ENCODE assay signal across 11 cellular contexts in genomic region chr18:55997156-55997561, GRCh38.
DNase-seq lines count a peak whose midpoint lies in the region; ATAC-seq and TF ChIP-seq lines count a peak whose summit lies in the region.
"Had no signal": no experiment of that assay in that cellular context is flagged by ENCODE, and none has a peak within 500 bp of the region (broad histone marks: within the 10 kb centered on the region; RNA-seq: fewer than 3 reads in every experiment).

No MANE protein-coding gene starts in this region.

- H2AFZ ChIP-seq in OCI-LY3 (ENCODE audit: low read depth, low read length) = peak overlapping the region; percentile 26

- no peaks in the 10 kb centered on the region for H3K9me3 ChIP-seq in OCI-LY3 (ENCODE audit: insufficient read depth, low read length)

- no peaks in the 10 kb centered on the region for H3K27me3 Mint-ChIP-seq in endothelial cell (ENCODE audit: unreplicated experiment)

- H3K4me1 Mint-ChIP-seq in endothelial cell (ENCODE audit: unreplicated experiment) = peaks cover 7% of the 10 kb centered on the region
- H3K4me1 Mint-ChIP-seq: natural killer cell had no signal

- H3K4me3 ChIP-seq in OCI-LY3 (ENCODE audit: low read length) (peak overlapping the region; percentile 57), fibroblast of pulmonary artery (replicated peaks; ENCODE audit: low read depth, low read length) (no peak overlapping the region), skin epidermis (no peak overlapping the region)

- no peak overlapping the region for H3K27ac Mint-ChIP-seq in endothelial cell (ENCODE audit: unreplicated experiment)
- H3K27ac Mint-ChIP-seq: natural killer cell had no signal

- peaks cover 3% of the 10 kb centered on the region for H3K36me3 Mint-ChIP-seq in endothelial cell (ENCODE audit: low read depth, unreplicated experiment)
- H3K36me3 Mint-ChIP-seq: natural killer cell had no signal

- peak; percentile 31 for TF ChIP-seq CTCF in OCI-LY3 (IDR thresholded peaks at IDR 0.05; ENCODE audit: low read depth, low read length)
- peak; percentile 9 for TF ChIP-seq CTCF in fibroblast of pulmonary artery (IDR thresholded peaks at IDR 0.05; ENCODE audit: low read length, missing control alignments)
- no peak for TF ChIP-seq CTCF in endothelial cell (IDR thresholded peaks at IDR 0.05; ENCODE audit: unreplicated experiment)

- no peaks in the 10 kb centered on the region for H3K36me3 ChIP-seq in OCI-LY3 (replicated peaks; ENCODE audit: low read depth, low read length)

- no peaks in the 10 kb centered on the region for H3K79me2 ChIP-seq in OCI-LY3 (ENCODE audit: low read length)

- no peaks in the 10 kb centered on the region for H4K20me1 ChIP-seq in OCI-LY3 (ENCODE audit: insufficient read depth, low read length)

- DNase-seq in fibroblast of pulmonary artery (ENCODE audit: low read depth) (no peak), SK-N-DZ (ENCODE audit: low spot score) (no peak), endothelial cell (ENCODE audit: low spot score) (no peak), hippocampal formation (lab: John Stamatoyannopoulos, UW) (no peak), KG1 (lab: John Stamatoyannopoulos, UW) (no peak)
- DNase-seq: H7, natural killer cell, SHP77 had no signal

- ATAC-seq in GM21576 (IDR thresholded peaks at IDR 0.05; ENCODE audit: unreplicated experiment) = peak; percentile 53
- ATAC-seq: natural killer cell had no signal

- H3K27me3 ChIP-seq in OCI-LY3 (ENCODE audit: low read depth, low read length) = no peaks in the 10 kb centered on the region

- H3K27ac ChIP-seq in OCI-LY3 (ENCODE audit: low read length) = peak overlapping the region; percentile 65
- peak overlapping the region in 11 of 21 experiments; percentile 6 to 76 (median 56) for H3K27ac ChIP-seq in skin epidermis

- peaks cover 30% of the 10 kb centered on the region for H3K4me1 ChIP-seq in OCI-LY3 (ENCODE audit: low read length)

- peak overlapping the region; percentile 83 for H3K4me2 ChIP-seq in OCI-LY3 (ENCODE audit: low read length)

- peak overlapping the region; percentile 45 for H3K9ac ChIP-seq in OCI-LY3 (ENCODE audit: low read length)

- no peaks in the 10 kb centered on the region for H3K9me3 Mint-ChIP-seq in endothelial cell (ENCODE audit: unreplicated experiment)

- no peak overlapping the region for H3K4me3 Mint-ChIP-seq in endothelial cell (ENCODE audit: unreplicated experiment)
- H3K4me3 Mint-ChIP-seq: natural killer cell had no signal
